Comparison of ENCODE assay signal across 21 cellular contexts in the genomic region with DNA sequence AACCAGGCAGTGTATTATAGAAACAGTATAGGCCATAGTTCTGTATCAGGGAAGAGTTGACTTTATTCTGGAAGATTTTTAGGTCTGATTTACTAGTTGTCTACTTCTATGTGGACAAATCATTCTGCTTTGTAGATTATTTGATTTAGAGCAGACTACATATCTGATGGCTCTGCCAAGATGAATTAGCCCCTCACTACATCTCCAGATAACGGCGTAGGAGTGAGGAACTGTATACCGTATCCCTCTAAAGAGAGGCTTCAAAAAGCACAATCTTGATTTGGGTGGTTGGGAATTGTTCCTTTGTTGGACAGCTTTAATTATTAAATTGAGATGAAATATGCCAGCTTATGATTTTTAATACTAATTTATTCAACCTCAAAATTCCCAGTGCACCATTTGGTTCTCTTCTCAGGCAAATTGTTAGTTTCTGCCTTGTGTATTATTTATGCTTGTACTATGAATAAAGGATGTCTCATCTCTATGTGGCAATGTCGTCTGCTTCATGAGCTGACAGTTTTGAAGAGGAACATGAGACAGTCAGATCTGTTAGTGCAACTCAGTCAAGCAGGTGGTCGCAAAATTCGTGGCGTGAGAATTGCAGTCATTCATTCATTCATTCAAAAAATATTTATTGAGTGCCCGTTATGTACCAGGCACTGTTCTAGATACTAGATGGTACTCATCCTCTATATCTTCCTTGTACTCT.
DNase-seq lines count a peak whose midpoint lies in the region; ATAC-seq and TF ChIP-seq lines count a peak whose summit lies in the region.
"Had no signal": no experiment of that assay in that cellular context is flagged by ENCODE, and none has a peak within 500 bp of the region (broad histone marks: within the 10 kb centered on the region; RNA-seq: fewer than 3 reads in every experiment).

No MANE protein-coding gene starts in this region.

- no peaks in the 10 kb centered on the region for H3K4me1 ChIP-seq in IMR-90 (ENCODE audit: control insufficient read depth, insufficient read depth, low read length)
- no peaks in the 10 kb centered on the region for H3K4me1 ChIP-seq in MM.1S (ENCODE audit: low read length)

- H3K4me1 Mint-ChIP-seq in stimulated activated naive CD8-positive, alpha-beta T cell treated with anti-CD3 and anti-CD28 coated beads, Interleukin-15, amount 100 ng/mL, for 72 hours: peaks cover 5% of the 10 kb centered on the region
- peaks cover 19% of the 10 kb centered on the region for H3K4me1 Mint-ChIP-seq in WTC11
- H3K4me1 Mint-ChIP-seq: CD8-positive, alpha-beta memory T cell had no signal

- H3K9me3 Mint-ChIP-seq in stimulated activated naive CD8-positive, alpha-beta T cell treated with anti-CD3 and anti-CD28 coated beads, Interleukin-15, amount 100 ng/mL, for 72 hours: no peaks in the 10 kb centered on the region
- peaks cover 4% of the 10 kb centered on the region; the same call in 1 of the 2 replicates for H3K9me3 Mint-ChIP-seq in WTC11
- H3K9me3 Mint-ChIP-seq: CD8-positive, alpha-beta memory T cell had no signal

- H3K4me3 ChIP-seq in IMR-90 (ENCODE audit: insufficient read depth, low read depth, low read length) (no peak overlapping the region), foreskin fibroblast (ENCODE audit: low read depth in 1 of 2, low read length in 2 of 2) (no peak overlapping the region), MM.1S (ENCODE audit: low read length) (no peak overlapping the region)
- H3K4me3 ChIP-seq: BLaER1 treated with 17β-estradiol and CSF1 and Interleukin-3, amounts not matched to agents 10 nM and 100 nM; K562 had no signal

- H3K36me3 ChIP-seq in IMR-90 (ENCODE audit: control insufficient read depth, insufficient read depth, low read length) (no peaks in the 10 kb centered on the region), MM.1S (replicated peaks; ENCODE audit: insufficient read depth, low read length) (no peaks in the 10 kb centered on the region)

- no peak overlapping the region for H2BK20ac ChIP-seq in IMR-90 (ENCODE audit: low read depth, low read length)

- WGBS in IMR-90 (ENCODE audit: extremely low coverage in 2 of 2, insufficient read length in 1 of 2), 2 experiments: no CpG with 5 or more reads among the region's 8 CpGs

- no peak for TF ChIP-seq RAD21 in IMR-90 (IDR thresholded peaks at IDR 0.05; ENCODE audit: low read length)

- H2BK120ac ChIP-seq in IMR-90 (ENCODE audit: low read depth, low read length): no peak overlapping the region

- BruUV-seq in IMR-90 (replicated peaks; lab: Mats Ljungman, UMichigan): no TSS peak

- no peak overlapping the region for H2BK5ac ChIP-seq in IMR-90 (ENCODE audit: low read depth, low read length, poor library complexity, severe bottlenecking)

- H3K4me2 ChIP-seq in IMR-90 (ENCODE audit: low read depth, low read length): no peak overlapping the region
- H3K4me2 ChIP-seq in MM.1S (ENCODE audit: low read depth, low read length): no peak overlapping the region
- H3K4me2 ChIP-seq: BLaER1 treated with 17β-estradiol and CSF1 and Interleukin-3, amounts not matched to agents 10 nM and 100 nM had no signal

- H3K9me2 ChIP-seq in MM.1S (replicated peaks; ENCODE audit: insufficient read depth, low read length): no peaks in the 10 kb centered on the region

- H3K9ac ChIP-seq in IMR-90 (ENCODE audit: low read depth, low read length): no peak overlapping the region
- no peak overlapping the region for H3K9ac ChIP-seq in MM.1S (ENCODE audit: low read length)
- H3K9ac ChIP-seq: BLaER1 treated with 17β-estradiol and CSF1 and Interleukin-3, amounts not matched to agents 10 nM and 100 nM had no signal

- H4K5ac ChIP-seq in IMR-90 (ENCODE audit: low read depth, low read length): no peak overlapping the region

- POLR2A ChIA-PET in IMR-90 (lab: Charles Lee; ENCODE audit: unreplicated experiment) (no interaction called here), WTC11 (lab: Charles Lee) (no interaction called here)

- H3K14ac ChIP-seq in IMR-90 (replicated peaks; ENCODE audit: low read depth, low read length): no peak overlapping the region

- no peaks in the 10 kb centered on the region; a peak in 1 of 4 replicates for H3K79me1 ChIP-seq in IMR-90 (ENCODE audit: low read depth in 1 of 2, low read length in 2 of 2)

- no peaks in the 10 kb centered on the region for H3K9me1 ChIP-seq in IMR-90 (ENCODE audit: insufficient read depth, low read length)

- no peak for TF ChIP-seq POLR2A in IMR-90 (IDR thresholded peaks at IDR 0.05; ENCODE audit: low read depth, low read length)

- H3K18ac ChIP-seq in IMR-90 (ENCODE audit: low read depth, low read length): no peak overlapping the region

- intact Hi-C loops in IMR-90 (cut with micrococcal nuclease): no loop called here

- no peak overlapping the region for H2AK5ac ChIP-seq in IMR-90 (ENCODE audit: low read depth, low read length)

- H3K4me3 Mint-ChIP-seq in stimulated activated naive CD8-positive, alpha-beta T cell treated with anti-CD3 and anti-CD28 coated beads, Interleukin-15, amount 100 ng/mL, for 72 hours: no peak overlapping the region
- no peak overlapping the region for H3K4me3 Mint-ChIP-seq in WTC11
- H3K4me3 Mint-ChIP-seq: CD8-positive, alpha-beta memory T cell had no signal

- CTCF ChIA-PET in IMR-90 (lab: Yijun Ruan, JAX) (no interaction called here), WTC11 (lab: Charles Lee) (no interaction called here)

- H3K36me3 Mint-ChIP-seq in WTC11: no peaks in the 10 kb centered on the region

- H2AFZ ChIP-seq in IMR-90 (replicated peaks; ENCODE audit: low read length, poor library complexity) (no peak overlapping the region), MM.1S (ENCODE audit: low read length) (no peak overlapping the region)

- no peak overlapping the region for H2BK15ac ChIP-seq in IMR-90 (ENCODE audit: low read depth, low read length)

- no peak overlapping the region for H3K27ac ChIP-seq in IMR-90 (ENCODE audit: insufficient read depth, low read length)
- no peak overlapping the region for H3K27ac ChIP-seq in MM.1S (ENCODE audit: low read length)
- H3K27ac ChIP-seq: BLaER1 treated with 17β-estradiol and CSF1 and Interleukin-3, amounts not matched to agents 10 nM and 100 nM; RWPE1 had no signal

- peak; percentile 28 for DNase-seq in Ammon's horn (ENCODE audit: low spot score)
- peak; percentile 24 for DNase-seq in IMR-90
- peak; percentile 26 to 31 for DNase-seq in foreskin fibroblast
- no peak for DNase-seq in MM.1S
- DNase-seq in stimulated activated naive CD8-positive, alpha-beta T cell treated with anti-CD3 and anti-CD28 coated beads, Interleukin-15, amount 100 ng/mL, for 72 hours: no peak
- no peak for DNase-seq in WTC11 (ENCODE audit: low spot score)
- DNase-seq: CD8-positive, alpha-beta memory T cell; DMS53; NCI-H1092; NCI-H1436 treated with DMSO at 0.1 percent for 48 hours; NCI-H2029; NCI-H2171 treated with DMSO at 0.1 percent for 48 hours; NCI-H446 treated with DMSO at 0.1 percent for 48 hours; NCI-H748 treated with DMSO at 0.1 percent for 48 hours; PC-3; SIG-M5 had no signal

- H3K79me2 ChIP-seq in MM.1S (ENCODE audit: low read length): no peaks in the 10 kb centered on the region

- H4K8ac ChIP-seq in IMR-90 (ENCODE audit: low read depth in 2 of 2, low read length in 2 of 2): no peak overlapping the region

- no peak overlapping the region for H3K23ac ChIP-seq in IMR-90 (ENCODE audit: low read depth, low read length)

- peak; percentile 21; the same call in 1 of the 2 replicates for ATAC-seq in IMR-90 (ENCODE audit: low read depth)
- peak; percentile 21; the same call in 2 of the 3 replicates for ATAC-seq in SK-N-SH treated with all-trans-retinoic acid at 6 μM for 48 hours
- ATAC-seq in stimulated activated naive CD8-positive, alpha-beta T cell treated with anti-CD3 and anti-CD28 coated beads, Interleukin-15, amount 100 ng/mL, for 72 hours: no peak
- ATAC-seq in WTC11: no peak
- no peak for ATAC-seq in GM18907 (IDR thresholded peaks at IDR 0.05; ENCODE audit: unreplicated experiment)
- ATAC-seq: K562, PC-3 had no signal

- TF ChIP-seq CTCF in IMR-90 (conservative IDR thresholded peaks at IDR 0.05; ENCODE audit: low read depth, low read length) (no peak), foreskin fibroblast (IDR thresholded peaks at IDR 0.05; ENCODE audit: low read depth, low read length) (no peak), MM.1S (IDR thresholded peaks at IDR 0.05; ENCODE audit: low read length) (no peak), WTC11 (IDR thresholded peaks at IDR 0.05) (no peak)

- no peak overlapping the region for H4K91ac ChIP-seq in IMR-90 (ENCODE audit: insufficient read depth, low read depth, low read length)

- no peaks in the 10 kb centered on the region for H3K27me3 Mint-ChIP-seq in stimulated activated naive CD8-positive, alpha-beta T cell treated with anti-CD3 and anti-CD28 coated beads, Interleukin-15, amount 100 ng/mL, for 72 hours
- no peaks in the 10 kb centered on the region for H3K27me3 Mint-ChIP-seq in WTC11 (ENCODE audit: low read depth)
- H3K27me3 Mint-ChIP-seq: CD8-positive, alpha-beta memory T cell had no signal

- no peaks in the 10 kb centered on the region for H4K20me1 ChIP-seq in IMR-90 (ENCODE audit: insufficient read depth, low read length)
- no peaks in the 10 kb centered on the region for H4K20me1 ChIP-seq in MM.1S (ENCODE audit: insufficient read depth, low read length)

- H3K9me3 ChIP-seq in IMR-90 (ENCODE audit: control insufficient read depth, insufficient read depth, low read length) (no peaks in the 10 kb centered on the region), MM.1S (replicated peaks; ENCODE audit: insufficient read depth, low read length) (no peaks in the 10 kb centered on the region)
- H3K9me3 ChIP-seq: BLaER1 treated with 17β-estradiol and CSF1 and Interleukin-3, amounts not matched to agents 10 nM and 100 nM had no signal

- no peak overlapping the region for H3K4ac ChIP-seq in IMR-90 (ENCODE audit: low read depth, low read length)

- H3K27me3 ChIP-seq in IMR-90 (ENCODE audit: control insufficient read depth, insufficient read depth, low read length) (no peaks in the 10 kb centered on the region), MM.1S (replicated peaks; ENCODE audit: insufficient read depth, low read length) (no peaks in the 10 kb centered on the region)
- H3K27me3 ChIP-seq: BLaER1 treated with 17β-estradiol and CSF1 and Interleukin-3, amounts not matched to agents 10 nM and 100 nM had no signal

- H3K27ac Mint-ChIP-seq in stimulated activated naive CD8-positive, alpha-beta T cell treated with anti-CD3 and anti-CD28 coated beads, Interleukin-15, amount 100 ng/mL, for 72 hours: no peak overlapping the region
- no peak overlapping the region for H3K27ac Mint-ChIP-seq in WTC11

- no peak overlapping the region for H3K56ac ChIP-seq in IMR-90 (ENCODE audit: extremely low read depth, insufficient read depth, low read length)

- dilution Hi-C loops in IMR-90 (cut with HindIII; ENCODE audit: low sequenced_read_pairs, unreplicated experiment): no loop called here

- no peaks in the 10 kb centered on the region for H3F3A ChIP-seq in MM.1S (ENCODE audit: insufficient read depth, low read length)

- in situ Hi-C loops in IMR-90 (cut with MboI; ENCODE audit: low sequenced_read_pairs): no loop called here

- H2AK9ac ChIP-seq in IMR-90 (replicated peaks; ENCODE audit: low read depth, low read length, poor library complexity): no peak overlapping the region

TF ChIP-seq in SK-N-SH treated with all-trans-retinoic acid at 6 μM for 48 hours, 23 proteins besides CTCF, POLR2A, EP300 and RAD21 (continues in another document):
- TF ChIP-seq ISL1 (CRISPR knock-in tag; IDR thresholded peaks at IDR 0.05): peak; percentile 80

Comparison
In these comparisons a context has a peak if more than half of its experiments do, and no peak if none do; other contexts are left out.
1. DNase-seq: peak in Ammon's horn (single experiment), IMR-90 (single experiment) and foreskin fibroblast (2 of 2); none in MM.1S (single experiment), stimulated activated naive CD8-positive, alpha-beta T cell treated with anti-CD3 and anti-CD28 coated beads, Interleukin-15, amount 100 ng/mL, for 72 hours (0 of 2) and WTC11 (single experiment).
2. ATAC-seq: peak in IMR-90 (single experiment) and SK-N-SH treated with all-trans-retinoic acid at 6 μM for 48 hours (single experiment); none in stimulated activated naive CD8-positive, alpha-beta T cell treated with anti-CD3 and anti-CD28 coated beads, Interleukin-15, amount 100 ng/mL, for 72 hours (single experiment), WTC11 (single experiment) and GM18907 (single experiment).